In genomic region chr21:31545036-31545435, GRCh38 we compare ENCODE assay signal across 22 cellular contexts.
DNase-seq lines count a peak whose midpoint lies in the region; FAIRE-seq and TF ChIP-seq lines count a peak whose summit lies in the region.
"Had no signal": no experiment of that assay in that cellular context is flagged by ENCODE, and none has a peak within 500 bp of the region (broad histone marks: within the 10 kb centered on the region; RNA-seq: fewer than 3 reads in every experiment).

No MANE protein-coding gene starts in this region.

- TF ChIP-seq CTCF in astrocyte (IDR thresholded peaks at IDR 0.05; ENCODE audit: insufficient read depth, low read depth, low read length) (no peak), foreskin fibroblast (IDR thresholded peaks at IDR 0.05; ENCODE audit: low read depth, low read length) (no peak), sigmoid colon (IDR thresholded peaks at IDR 0.05) (no peak)

- peak; percentile 85 for DNase-seq in ELF-1 (ENCODE audit: low read depth, low spot score)
- DNase-seq in astrocyte (ENCODE audit: low read depth), result no peak
- DNase-seq in mesendoderm, result peak; percentile 80
- DNase-seq in foreskin fibroblast, result no peak
- DNase-seq in NCI-H2171 (lab: John Stamatoyannopoulos, UW), result no peak
- DNase-seq in sigmoid colon, result no peak
- DNase-seq: BE2C; C1 segment of cervical spinal cord; CD4-positive, CD25-positive, alpha-beta regulatory T cell; CD8-positive, alpha-beta memory T cell; COR-L47; DMS 273 treated with DMSO at 0.1 percent for 48 hours; DMS53; DND-41; EL; GM23248; H7; HFFc6 had no signal

- no peak overlapping the region for H4K5ac ChIP-seq in mesendoderm (ENCODE audit: low read length)

- H2AFZ ChIP-seq in astrocyte (ENCODE audit: low read depth, low read length), result no peak overlapping the region
- H2AFZ ChIP-seq: GM23248 had no signal

- H3K36me3 Mint-ChIP-seq in astrocyte (ENCODE audit: low read depth, unreplicated experiment), result no peaks in the 10 kb centered on the region
- H3K36me3 Mint-ChIP-seq: CD4-positive, CD25-positive, alpha-beta regulatory T cell; CD8-positive, alpha-beta memory T cell had no signal

- H3K27me3 ChIP-seq in HUES48 (ENCODE audit: control insufficient read depth, insufficient read depth, low read length) (no peaks in the 10 kb centered on the region), astrocyte (ENCODE audit: insufficient read depth, low read length) (peaks cover 5% of the 10 kb centered on the region), mesendoderm (ENCODE audit: insufficient read depth, low read length, poor library complexity) (no peaks in the 10 kb centered on the region), sigmoid colon (peaks cover 0 to 3% (median 0%) of the 10 kb centered on the region in 3 donors)
- H3K27me3 ChIP-seq: BE2C had no signal

- H3K9ac ChIP-seq in HUES48 (ENCODE audit: low read depth, low read length), result no peak overlapping the region
- H3K9ac ChIP-seq in astrocyte (ENCODE audit: low read length), result no peak overlapping the region
- no peak overlapping the region for H3K9ac ChIP-seq in mesendoderm (ENCODE audit: low read length)
- H3K9ac ChIP-seq: GM23248 had no signal

- H3K4me2 ChIP-seq in astrocyte (ENCODE audit: low read length), result no peak overlapping the region
- no peak overlapping the region for H3K4me2 ChIP-seq in mesendoderm (ENCODE audit: low read length)

- peaks cover 16% of the 10 kb centered on the region for H3K4me1 ChIP-seq in HUES48 (ENCODE audit: control insufficient read depth, insufficient read depth, low read length)
- H3K4me1 ChIP-seq in astrocyte (ENCODE audit: insufficient read depth, low read length), result peaks cover 2% of the 10 kb centered on the region
- peaks cover 2% of the 10 kb centered on the region for H3K4me1 ChIP-seq in mesendoderm (ENCODE audit: control insufficient read depth, low read depth, low read length)
- no peaks in the 10 kb centered on the region for H3K4me1 ChIP-seq in sigmoid colon

- H3K4me3 ChIP-seq in HUES48 (ENCODE audit: low read depth, low read length) (no peak overlapping the region), astrocyte (ENCODE audit: insufficient read depth, low read depth, low read length) (no peak overlapping the region), mesendoderm (ENCODE audit: low read length) (no peak overlapping the region), foreskin fibroblast (ENCODE audit: low read depth in 1 of 2, low read length in 2 of 2) (no peak overlapping the region), sigmoid colon (no peak overlapping the region)
- H3K4me3 ChIP-seq: GM23248 had no signal

- H3K27ac Mint-ChIP-seq in astrocyte (ENCODE audit: unreplicated experiment), result no peak overlapping the region
- H3K27ac Mint-ChIP-seq: CD4-positive, CD25-positive, alpha-beta regulatory T cell; CD8-positive, alpha-beta memory T cell; HFFc6 had no signal

- H3K79me1 ChIP-seq in mesendoderm (ENCODE audit: low read length), result peaks cover 10% of the 10 kb centered on the region

- no peaks in the 10 kb centered on the region for H3K9me3 Mint-ChIP-seq in astrocyte (ENCODE audit: unreplicated experiment)
- H3K9me3 Mint-ChIP-seq: CD4-positive, CD25-positive, alpha-beta regulatory T cell; CD8-positive, alpha-beta memory T cell had no signal

- H3K79me2 ChIP-seq in astrocyte (ENCODE audit: insufficient read depth, low read length), result no peaks in the 10 kb centered on the region
- peaks cover 24% of the 10 kb centered on the region for H3K79me2 ChIP-seq in mesendoderm (ENCODE audit: control insufficient read depth, insufficient read depth, low read length)

- H2BK15ac ChIP-seq in mesendoderm (replicated peaks; ENCODE audit: low read depth), result no peak overlapping the region

- no peaks in the 10 kb centered on the region for H3K4me1 Mint-ChIP-seq in astrocyte (ENCODE audit: low read depth, unreplicated experiment)
- H3K4me1 Mint-ChIP-seq: CD8-positive, alpha-beta memory T cell had no signal

- H3K27me3 Mint-ChIP-seq in astrocyte (ENCODE audit: low read depth, unreplicated experiment), result no peaks in the 10 kb centered on the region

- no peak overlapping the region for H2BK120ac ChIP-seq in mesendoderm (ENCODE audit: low read depth, low read length)

- no peaks in the 10 kb centered on the region for H4K20me1 ChIP-seq in astrocyte (ENCODE audit: insufficient read depth, low read length)

- H4K8ac ChIP-seq in mesendoderm (ENCODE audit: low read depth, low read length), result no peak overlapping the region

- H3K36me3 ChIP-seq in HUES48 (ENCODE audit: control insufficient read depth, insufficient read depth, low read length), result no peaks in the 10 kb centered on the region
- no peaks in the 10 kb centered on the region for H3K36me3 ChIP-seq in astrocyte (ENCODE audit: insufficient read depth, low read length)
- no peaks in the 10 kb centered on the region for H3K36me3 ChIP-seq in mesendoderm (ENCODE audit: control insufficient read depth, insufficient read depth, low read length)
- no peaks in the 10 kb centered on the region for H3K36me3 ChIP-seq in sigmoid colon
- H3K36me3 ChIP-seq: BE2C had no signal

- H3K18ac ChIP-seq in mesendoderm (ENCODE audit: low read length), result no peak overlapping the region

- no peak for TF ChIP-seq POLR2A in sigmoid colon (IDR thresholded peaks at IDR 0.05)

- no CpG with 5 or more reads among the region's 1 CpG for WGBS in mesendoderm (ENCODE audit: extremely low coverage, insufficient coverage, low lambda C conversion rate)
- WGBS in sigmoid colon, 2 donors, result 87 to 94% methylated on average over 1 of the region's 1 CpG

- no peaks in the 10 kb centered on the region for H3K9me3 ChIP-seq in HUES48 (ENCODE audit: control insufficient read depth, insufficient read depth, low read length)
- no peaks in the 10 kb centered on the region for H3K9me3 ChIP-seq in astrocyte (ENCODE audit: insufficient read depth, low read depth, low read length)
- H3K9me3 ChIP-seq in sigmoid colon, result no peaks in the 10 kb centered on the region
- H3K9me3 ChIP-seq: BE2C had no signal

- H3K4ac ChIP-seq in mesendoderm (ENCODE audit: low read depth, low read length), result no peak overlapping the region

- H3K23ac ChIP-seq in mesendoderm (ENCODE audit: low read length), result no peak overlapping the region

- H2BK5ac ChIP-seq in mesendoderm (ENCODE audit: low read length), result no peak overlapping the region

- H2AK5ac ChIP-seq in mesendoderm (ENCODE audit: low read length), result no peak overlapping the region

- no peak overlapping the region for H3K56ac ChIP-seq in mesendoderm (ENCODE audit: low read length)

- intact Hi-C loops in sigmoid colon (cut with DNase I), result no loop called here

- no peak for TF ChIP-seq EP300 in sigmoid colon (IDR thresholded peaks at IDR 0.05)

- no peak for FAIRE-seq in astrocyte (lab: Jason Lieb, UNC)
- FAIRE-seq: G401.6, GM12891, HTR-8/SVneo had no signal

- H3K27ac ChIP-seq in HUES48 (ENCODE audit: low read depth, low read length) (peak overlapping the region; percentile 33), astrocyte (ENCODE audit: low read depth, low read length) (no peak overlapping the region), mesendoderm (ENCODE audit: low read depth, low read length) (no peak overlapping the region), sigmoid colon (no peak overlapping the region)
- H3K27ac ChIP-seq: GM23248 had no signal

- H3K4me3 Mint-ChIP-seq in astrocyte (ENCODE audit: unreplicated experiment), result peak overlapping the region; percentile 34
- H3K4me3 Mint-ChIP-seq: CD4-positive, CD25-positive, alpha-beta regulatory T cell; CD8-positive, alpha-beta memory T cell; HFFc6 had no signal

Comparison
In these comparisons a context has a peak if more than half of its experiments do, and no peak if none do; other contexts are left out.
1. DNase-seq: peak in ELF-1 (single experiment) and mesendoderm (single experiment); none in astrocyte (single experiment), foreskin fibroblast (0 of 2), NCI-H2171 (single experiment) and sigmoid colon (single experiment).